In the genomic region with DNA sequence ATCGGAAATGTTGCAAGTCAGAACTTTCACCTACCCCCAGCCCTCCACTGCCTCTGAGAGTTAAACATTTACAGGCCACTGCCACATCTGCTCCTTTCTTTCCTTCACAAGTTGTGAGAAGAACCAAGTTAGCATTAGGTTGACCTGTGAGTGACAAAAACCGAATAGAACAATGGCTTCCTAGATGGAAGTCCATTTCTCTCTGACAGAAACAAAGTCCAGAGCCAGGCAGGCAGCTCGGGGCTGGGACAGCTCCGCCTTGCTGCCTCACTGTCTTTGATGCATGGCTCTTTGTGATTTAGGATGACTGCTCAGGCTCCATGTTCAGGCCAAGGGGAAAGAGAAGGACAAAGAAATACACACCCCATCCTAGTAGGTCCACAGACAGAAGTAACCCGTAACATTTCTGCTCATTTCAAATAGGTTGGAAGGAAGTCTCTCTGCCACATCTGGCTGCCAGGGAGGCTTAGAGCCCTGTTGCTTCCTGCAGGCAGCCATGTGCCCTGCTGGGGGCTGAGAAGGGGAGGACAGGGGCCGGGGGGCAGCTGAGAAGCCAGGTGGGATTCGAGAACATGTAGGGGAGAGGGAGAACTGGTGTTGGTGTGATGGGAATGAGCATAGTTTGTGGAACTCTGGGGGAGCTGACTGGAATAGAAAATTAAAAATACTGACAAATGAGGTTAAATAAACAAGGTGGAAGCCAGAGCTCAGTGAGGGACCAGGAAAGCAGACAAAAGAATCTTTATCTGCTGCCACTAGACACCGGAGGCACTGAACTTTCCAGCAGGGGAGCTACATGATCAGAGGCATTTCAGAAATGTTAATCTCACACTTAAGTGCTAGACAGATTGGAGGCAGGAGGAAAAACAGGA, we compare ENCODE assay signal across 8 cellular contexts. TPM values are rescaled to one million over a fixed set of nuclear protein-coding genes. Genes with fewer than 3 reads are reported as not detected.
DNase-seq lines count a peak whose midpoint lies in the region; ATAC-seq and TF ChIP-seq lines count a peak whose summit lies in the region.

No MANE protein-coding gene starts in this region.

- H3K4me3 ChIP-seq in BJ (ENCODE audit: low read depth, low read length) (no peak overlapping the region), right atrium auricular region (no peak overlapping the region)

- H3K27ac ChIP-seq in right atrium auricular region (peak overlapping the region; percentile 37 to 88), temporal lobe (ENCODE audit: low read depth, low read length) (peak overlapping the region; percentile 44)

- ATAC-seq in HG03095 (IDR thresholded peaks at IDR 0.05; ENCODE audit: unreplicated experiment) = no peak

- POLR2A ChIA-PET in BJ (lab: Charles Lee) = interaction anchor here (0.6 kb wide), 1 partner anchor 27 kb away, joined by 5 read pairs; no protein-coding TSS in a partner anchor

- H3K4me1 ChIP-seq in right atrium auricular region = peaks cover 0 to 53% of the 10 kb centered on the region in 2 donors

- no peaks in the 10 kb centered on the region for H3K9me3 ChIP-seq in right atrium auricular region

- H3K36me3 ChIP-seq in BJ (ENCODE audit: control insufficient read depth, insufficient read depth, low read length) = no peaks in the 10 kb centered on the region
- no peaks in the 10 kb centered on the region for H3K36me3 ChIP-seq in right atrium auricular region

- H3K27me3 ChIP-seq in BJ (ENCODE audit: control insufficient read depth, insufficient read depth, low read length) (no peaks in the 10 kb centered on the region), right atrium auricular region (no peaks in the 10 kb centered on the region)

- CTCF ChIA-PET in BJ (lab: Yijun Ruan, JAX) = interaction anchor here (1.1 to 1.8 kb wide), 5 partner anchors 12 to 41 kb away, joined by 3 to 6 read pairs (median 5); partner anchors contain the start of gene IER3

- DNase-seq in BJ (ENCODE audit: low read depth) (no peak), H4 (ENCODE audit: low spot score) (peak; percentile 80), SW 1271 (lab: John Stamatoyannopoulos, UW) (peak; percentile 32 to 77), right atrium auricular region (ENCODE audit: low spot score) (no peak), NCI-H1105 treated with DMSO at 0.1 percent for 48 hours (lab: John Stamatoyannopoulos, UW) (no peak)
- DNase-seq in activated CD4-positive, alpha-beta T cell treated with anti-CD3 and anti-CD28 coated beads for 1 hour = no peak

- TF ChIP-seq CTCF in BJ (IDR thresholded peaks at IDR 0.05; ENCODE audit: insufficient read depth, low read depth, low read length) = peak; percentile 27; the same call in 1 of the 2 replicates
- no peak for TF ChIP-seq CTCF in right atrium auricular region (IDR thresholded peaks at IDR 0.05)

RNA-seq across cellular contexts. Expression of gene IER3, which starts 19.5 kb away (rescaled TPM):
- polyA plus RNA-seq in BJ (2011; rRNA removed) = 43.7 and 51.7 TPM in 2 replicates
- 24.5 and 28.3 TPM in 2 replicates for polyA minus RNA-seq in BJ (2011; rRNA and poly(A)+ RNA removed)
- 53.1 and 58.9 TPM in 2 replicates for total RNA-seq in H4 (2014; rRNA removed; shearing (Covaris generic))
- 100 to 1,000 TPM in 1 of 2 donors, 10 to 100 TPM in 1; 43.6 to 144 TPM for total RNA-seq in right atrium auricular region
- total RNA-seq in temporal lobe = 1.7 TPM

RNA-seq across cellular contexts. Expression of gene FLOT1, which starts 21.4 kb away (rescaled TPM):
- polyA plus RNA-seq in BJ (2011; rRNA removed) = 205 and 292 TPM in 2 replicates
- polyA minus RNA-seq in BJ (2011; rRNA and poly(A)+ RNA removed) = 68.5 and 104 TPM in 2 replicates
- total RNA-seq in H4 (2014; rRNA removed; shearing (Covaris generic)) = 206 and 213 TPM in 2 replicates
- total RNA-seq in right atrium auricular region (100 to 1,000 TPM; 157 to 167 TPM), temporal lobe (49.9 TPM)

RNA-seq across cellular contexts. Expression of gene TUBB, which starts 43.7 kb away (rescaled TPM):
- polyA plus RNA-seq in BJ (2011; rRNA removed) = 1,140 and 1,840 TPM in 2 replicates
- polyA minus RNA-seq in BJ (2011; rRNA and poly(A)+ RNA removed) = 739 and 1,365 TPM in 2 replicates
- total RNA-seq in H4 (2014; rRNA removed; shearing (Covaris generic)) = 1,333 and 1,508 TPM in 2 replicates
- total RNA-seq in right atrium auricular region = 100 to 1,000 TPM; 121 to 236 TPM
- 989 TPM for total RNA-seq in temporal lobe

RNA-seq across cellular contexts. Expression of gene MDC1, which starts 46.8 kb away (rescaled TPM):
- 5.1 and 7.5 TPM in 2 replicates for polyA plus RNA-seq in BJ (2011; rRNA removed)
- 5.0 and 24.5 TPM in 2 replicates for polyA minus RNA-seq in BJ (2011; rRNA and poly(A)+ RNA removed)
- 7.8 and 8.7 TPM in 2 replicates for total RNA-seq in H4 (2014; rRNA removed; shearing (Covaris generic))
- total RNA-seq in right atrium auricular region = 10 to 100 TPM in 1 of 2 donors, 1 to 10 TPM in 1; 6.7 to 12.3 TPM
- 7.9 TPM for total RNA-seq in temporal lobe

Comparison
In these comparisons a context has a peak if more than half of its experiments do, and no peak if none do; other contexts are left out.
1. DNase-seq: peak in H4 (single experiment) and SW 1271 (2 of 2); none in BJ (single experiment), right atrium auricular region (single experiment), NCI-H1105 treated with DMSO at 0.1 percent for 48 hours (single experiment) and activated CD4-positive, alpha-beta T cell treated with anti-CD3 and anti-CD28 coated beads for 1 hour (single experiment).
2. RNA of gene IER3, which starts 19.5 kb away (total RNA-seq): 43.6 to 144 TPM in right atrium auricular region and 53.1 to 58.9 TPM in H4; 1.7 TPM in temporal lobe (single experiment); every median in the first group is over 10 times any median in the second.